In the genomic region with DNA sequence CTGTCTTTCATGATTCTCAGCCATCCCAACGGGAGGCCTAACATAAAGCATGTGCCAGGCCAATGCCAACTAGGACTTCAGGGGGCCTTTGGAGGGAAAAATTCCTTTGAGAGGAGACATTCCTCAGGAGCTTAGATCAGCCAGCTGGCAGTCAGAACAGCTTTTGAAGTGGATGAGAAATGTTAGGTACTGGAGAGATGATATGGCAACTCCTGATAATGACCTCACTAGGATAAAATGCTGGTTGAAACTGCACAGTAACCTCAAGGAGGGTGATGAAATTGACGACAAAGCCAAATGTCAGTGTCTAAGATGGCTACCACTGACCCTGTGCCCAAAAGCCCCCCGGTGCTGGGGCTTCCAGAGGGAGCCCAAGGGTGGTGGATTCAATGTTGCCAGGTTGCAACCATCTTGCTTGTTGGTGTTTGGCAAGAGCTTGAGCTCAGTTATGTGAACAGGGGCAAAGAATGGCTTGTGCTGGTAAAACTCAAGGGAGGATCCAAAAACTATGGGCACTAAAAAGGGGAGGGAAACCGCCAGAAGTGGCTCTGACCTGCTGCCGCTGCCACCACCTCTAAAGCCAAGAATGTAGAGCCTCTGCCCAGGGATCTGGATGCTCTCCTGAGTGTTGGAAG, we compare ENCODE assay signal across 9 cellular contexts.
DNase-seq lines count a peak whose midpoint lies in the region; ATAC-seq, FAIRE-seq and TF ChIP-seq lines count a peak whose summit lies in the region.
"Had no signal": no experiment of that assay in that cellular context is flagged by ENCODE, and none has a peak within 500 bp of the region (broad histone marks: within the 10 kb centered on the region; RNA-seq: fewer than 3 reads in every experiment).

No MANE protein-coding gene starts in this region.

- no peak overlapping the region for H3K4me3 Mint-ChIP-seq in CD14-positive monocyte
- H3K4me3 Mint-ChIP-seq: IgD-negative memory B cell had no signal

- intact Hi-C loops in tibial artery (cut with DNase I; ENCODE audit: low total_unique reads), result no loop called here
- intact Hi-C loops in CD14-positive monocyte (cut with micrococcal nuclease), result no loop called here

- no peak overlapping the region for H3K27ac Mint-ChIP-seq in CD14-positive monocyte

- DNase-seq in HTR-8/SVneo (ENCODE audit: insufficient read length, low spot score) (peak; percentile 82), astrocyte of the spinal cord (ENCODE audit: low read depth, low spot score) (peak; percentile 93), keratinocyte (ENCODE audit: low read depth, low spot score) (peak; percentile 76), tibial artery (no peak), mucosa of gallbladder (ENCODE audit: low spot score) (no peak), CD14-positive monocyte (ENCODE audit: low spot score) (no peak)
- DNase-seq: hippocampal formation had no signal

- H4K20me1 ChIP-seq in keratinocyte (ENCODE audit: control insufficient read depth, extremely low read depth, insufficient read depth, low read length), result no peaks in the 10 kb centered on the region

- H3K27ac ChIP-seq in keratinocyte (ENCODE audit: control insufficient read depth, insufficient read depth, low read length), result peak overlapping the region; percentile 55
- H3K27ac ChIP-seq in tibial artery, result peak overlapping the region; percentile 64 to 71

- TF ChIP-seq POLR2A in GM18505 (IDR thresholded peaks at IDR 0.05; ENCODE audit: borderline replicate concordance, extremely low read depth, insufficient read depth, insufficient read length), result no peak

- H3K4me2 ChIP-seq in keratinocyte (ENCODE audit: control insufficient read depth, extremely low read depth, insufficient read depth, low read depth, low read length), result peak overlapping the region; percentile 38

- in situ Hi-C loops in astrocyte of the spinal cord (cut with HindIII; ENCODE audit: low sequenced_read_pairs), result no loop called here

- peaks cover 42% of the 10 kb centered on the region in 2 donors for H3K36me3 Mint-ChIP-seq in CD14-positive monocyte

- H3K27me3 Mint-ChIP-seq in CD14-positive monocyte (ENCODE audit: low read depth in 3 of 3), result peaks cover 0 to 7% (median 2%) of the 10 kb centered on the region in 3 donors
- H3K27me3 Mint-ChIP-seq: IgD-negative memory B cell had no signal

- peaks cover 2 to 16% of the 10 kb centered on the region in 2 experiments for H3K36me3 ChIP-seq in keratinocyte (ENCODE audit: control insufficient read depth in 2 of 2, extremely low read depth in 1 of 2, insufficient read depth in 2 of 2, low read length in 2 of 2)
- peaks cover 6 to 18% (median 13%) of the 10 kb centered on the region in 3 donors for H3K36me3 ChIP-seq in tibial artery

- H3K4me1 Mint-ChIP-seq in CD14-positive monocyte, result peaks cover 15% of the 10 kb centered on the region

- H3K9me1 ChIP-seq in keratinocyte (ENCODE audit: control insufficient read depth, extremely low read depth, insufficient read depth, low read length), result no peaks in the 10 kb centered on the region

- H3K9me3 Mint-ChIP-seq in CD14-positive monocyte, result peaks cover 0 to 2% (median 0%) of the 10 kb centered on the region in 7 donors
- H3K9me3 Mint-ChIP-seq: IgD-negative memory B cell had no signal

- H3K79me2 ChIP-seq in keratinocyte (ENCODE audit: control insufficient read depth, insufficient read depth, low read length), result no peaks in the 10 kb centered on the region

- peak overlapping the region; percentile 35 for H3K9ac ChIP-seq in keratinocyte (ENCODE audit: control insufficient read depth, extremely low read depth, insufficient read depth, low read length)

- H3K27me3 ChIP-seq in keratinocyte (ENCODE audit: control insufficient read depth, extremely low read depth, insufficient read depth, low read length) (no peaks in the 10 kb centered on the region), tibial artery (no peaks in the 10 kb centered on the region)

- H3K4me1 ChIP-seq in keratinocyte (ENCODE audit: control insufficient read depth, extremely low read depth, insufficient read depth, low read length) (peaks cover 31% of the 10 kb centered on the region), tibial artery (peaks cover 9 to 60% (median 30%) of the 10 kb centered on the region in 4 donors)

- dilution Hi-C loops in keratinocyte (cut with MboI; ENCODE audit: extremely low pct_ligation_motif_present, low sequenced_read_pairs), result no loop called here

- no peak for FAIRE-seq in HTR-8/SVneo (lab: Jason Lieb, UNC)
- FAIRE-seq in keratinocyte (lab: Jason Lieb, UNC), result peak; percentile 86

- H2AFZ ChIP-seq in keratinocyte (ENCODE audit: control insufficient read depth, low read length), result no peak overlapping the region

- ATAC-seq in GM18505 (IDR thresholded peaks at IDR 0.05; ENCODE audit: unreplicated experiment), result no peak

- TF ChIP-seq CTCF in astrocyte of the spinal cord (IDR thresholded peaks at IDR 0.05; ENCODE audit: low read depth, low read length) (no peak), keratinocyte (optimal IDR thresholded peaks at IDR 0.05 in 1 of 3, IDR thresholded peaks at IDR 0.05 in 1 of 3, conservative IDR thresholded peaks at IDR 0.05 in 1 of 3; ENCODE audit: extremely low read depth in 1 of 3, insufficient read depth in 2 of 3, low read length in 3 of 3) (no peak), tibial artery (IDR thresholded peaks at IDR 0.05) (no peak), CD14-positive monocyte (IDR thresholded peaks at IDR 0.05) (no peak)

- H3K9me3 ChIP-seq in keratinocyte (ENCODE audit: control insufficient read depth, low read depth, low read length) (no peaks in the 10 kb centered on the region), tibial artery (no peaks in the 10 kb centered on the region)

- H3K4me3 ChIP-seq in astrocyte of the spinal cord (ENCODE audit: low read depth, low read length), result no peak overlapping the region
- H3K4me3 ChIP-seq in keratinocyte (ENCODE audit: control insufficient read depth in 2 of 3, extremely low read depth in 1 of 3, insufficient read depth in 2 of 3, low read depth in 1 of 3, low read length in 3 of 3), result no peak overlapping the region
- no peak overlapping the region for H3K4me3 ChIP-seq in tibial artery

Comparison
In these comparisons a context has a peak if more than half of its experiments do, and no peak if none do; other contexts are left out.
1. DNase-seq: peak in HTR-8/SVneo (single experiment), astrocyte of the spinal cord (single experiment) and keratinocyte (single experiment); none in tibial artery (0 of 2), mucosa of gallbladder (single experiment) and CD14-positive monocyte (single experiment).